ENCODE assay signal across 10 cellular contexts in the genomic region with DNA sequence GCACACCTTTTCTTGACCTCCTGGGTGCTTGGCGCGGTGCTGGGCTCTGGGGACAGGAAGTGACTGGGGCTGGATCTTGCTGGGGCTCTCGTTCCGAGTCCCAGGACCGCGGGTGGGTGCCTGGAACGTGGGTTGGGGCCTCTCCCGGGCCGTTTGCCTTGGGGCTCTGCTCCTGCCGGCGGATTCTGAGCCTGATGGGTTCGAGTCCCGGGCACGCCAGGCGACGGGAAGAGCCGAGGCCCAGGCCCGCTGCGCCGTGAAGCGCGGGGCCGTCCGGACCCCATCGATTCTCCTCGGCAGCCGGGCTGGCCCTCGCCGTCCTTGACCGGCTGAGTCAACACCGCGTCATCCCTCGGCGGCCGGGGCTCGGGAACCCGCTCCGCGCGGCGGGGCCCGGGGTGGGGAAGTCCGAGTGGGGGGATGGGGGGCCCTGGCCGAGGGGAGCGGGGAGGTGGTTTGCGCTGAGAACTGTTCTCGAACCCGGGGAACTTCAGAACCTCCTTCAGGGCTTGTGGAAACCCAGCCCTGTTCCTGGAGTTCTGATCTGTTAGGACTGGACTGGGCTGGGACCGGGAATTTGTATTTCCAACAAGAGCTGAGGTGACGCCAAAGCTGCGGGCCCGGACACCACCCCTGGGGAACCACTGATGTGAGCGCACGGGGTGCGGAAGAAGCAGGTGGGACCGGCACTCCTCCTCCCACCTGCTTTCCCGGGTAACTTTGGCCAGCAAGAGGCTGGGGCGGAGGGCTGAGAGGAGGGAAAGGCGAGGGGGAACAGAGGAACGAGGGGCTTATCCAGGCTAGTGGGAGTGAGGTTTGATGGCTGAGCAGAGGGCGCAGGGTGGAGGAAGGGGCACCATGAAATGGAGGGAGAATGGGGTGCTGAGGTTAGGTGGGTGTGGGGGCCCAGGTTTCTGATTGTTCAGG. TPM values are rescaled to one million over a fixed set of nuclear protein-coding genes. Genes with fewer than 3 reads are reported as not detected.
DNase-seq lines count a peak whose midpoint lies in the region; ATAC-seq and TF ChIP-seq lines count a peak whose summit lies in the region.
"Had no signal": no experiment of that assay in that cellular context is flagged by ENCODE, and none has a peak within 500 bp of the region (broad histone marks: within the 10 kb centered on the region; RNA-seq: fewer than 3 reads in every experiment).

No MANE protein-coding gene starts in this region.

- H3K27ac Mint-ChIP-seq in WTC11 (no peak overlapping the region), progenitor cell of endocrine pancreas (peak overlapping the region; percentile 96)

- peaks cover 98% of the 10 kb centered on the region for H3K27me3 Mint-ChIP-seq in WTC11 (ENCODE audit: low read depth)
- H3K27me3 Mint-ChIP-seq in progenitor cell of endocrine pancreas, result no peaks in the 10 kb centered on the region

- H3K36me3 Mint-ChIP-seq in WTC11 (peaks cover 2% of the 10 kb centered on the region; the same call in 1 of the 2 replicates), progenitor cell of endocrine pancreas (ENCODE audit: insufficient read depth) (peaks cover 2% of the 10 kb centered on the region)

- TF ChIP-seq CTCF in WTC11 (IDR thresholded peaks at IDR 0.05) (no peak), progenitor cell of endocrine pancreas (IDR thresholded peaks at IDR 0.05; ENCODE audit: unreplicated experiment) (no peak)

- ATAC-seq in WTC11 (peak; percentile 19), HG03469 (IDR thresholded peaks at IDR 0.05; ENCODE audit: unreplicated experiment) (no peak)

- H3K4me3 Mint-ChIP-seq in WTC11, result peak overlapping the region; percentile 73
- H3K4me3 Mint-ChIP-seq in progenitor cell of endocrine pancreas (ENCODE audit: low read depth), result peak overlapping the region; percentile 58

- DNase-seq in EH (ENCODE audit: low read depth), result peak; percentile 66
- peak; percentile 64 for DNase-seq in WTC11 (ENCODE audit: low spot score)
- DNase-seq in hepatic stellate cell (ENCODE audit: low spot score), result peak; percentile 60
- peak; percentile 16 for DNase-seq in progenitor cell of endocrine pancreas (ENCODE audit: low spot score, unreplicated experiment)
- no peak for DNase-seq in dermis blood vessel endothelial cell
- DNase-seq in NCI-H2107 (lab: John Stamatoyannopoulos, UW), result no peak
- no peak for DNase-seq in activated CD4-positive, alpha-beta T cell treated with anti-CD3 and anti-CD28 coated beads for 4 hours
- DNase-seq: DMS79, NCI-H1930 had no signal

- peaks cover 62% of the 10 kb centered on the region for H3K4me1 Mint-ChIP-seq in WTC11
- H3K4me1 Mint-ChIP-seq in progenitor cell of endocrine pancreas (ENCODE audit: low read depth), result peaks cover 59% of the 10 kb centered on the region

- POLR2A ChIA-PET in WTC11 (lab: Charles Lee), result no interaction called here

- H3K9me3 Mint-ChIP-seq in WTC11 (no peaks in the 10 kb centered on the region), progenitor cell of endocrine pancreas (ENCODE audit: low read depth) (no peaks in the 10 kb centered on the region)

- CTCF ChIA-PET in WTC11 (lab: Charles Lee), result no interaction called here

TF ChIP-seq in WTC11, 78 proteins besides CTCF, POLR2A, EP300 and RAD21:
- TF ChIP-seq FOXJ3 (CRISPR knock-in tag; IDR thresholded peaks at IDR 0.05; ENCODE audit: borderline replicate concordance) (no peak), GABPB1 (CRISPR knock-in tag; IDR thresholded peaks at IDR 0.05) (no peak), SMAD3 (CRISPR knock-in tag; IDR thresholded peaks at IDR 0.05; ENCODE audit: borderline replicate concordance) (0 out of 2 replicates have a peak, but pooled peaks have one; percentile 28)
- TF ChIP-seq, protein P1, sequence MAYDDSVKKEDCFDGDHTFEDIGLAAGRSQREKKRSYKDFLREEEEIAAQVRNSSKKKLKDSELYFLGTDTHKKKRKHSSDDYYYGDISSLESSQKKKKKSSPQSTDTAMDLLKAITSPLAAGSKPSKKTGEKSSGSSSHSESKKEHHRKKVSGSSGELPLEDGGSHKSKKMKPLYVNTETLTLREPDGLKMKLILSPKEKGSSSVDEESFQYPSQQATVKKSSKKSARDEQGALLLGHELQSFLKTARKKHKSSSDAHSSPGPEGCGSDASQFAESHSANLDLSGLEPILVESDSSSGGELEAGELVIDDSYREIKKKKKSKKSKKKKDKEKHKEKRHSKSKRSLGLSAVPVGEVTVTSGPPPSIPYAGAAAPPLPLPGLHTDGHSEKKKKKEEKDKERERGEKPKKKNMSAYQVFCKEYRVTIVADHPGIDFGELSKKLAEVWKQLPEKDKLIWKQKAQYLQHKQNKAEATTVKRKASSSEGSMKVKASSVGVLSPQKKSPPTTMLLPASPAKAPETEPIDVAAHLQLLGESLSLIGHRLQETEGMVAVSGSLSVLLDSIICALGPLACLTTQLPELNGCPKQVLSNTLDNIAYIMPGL (CRISPR knock-in tag; IDR thresholded peaks at IDR 0.05), result peak; percentile 44; the same call in 1 of the 2 replicates
- TF ChIP-seq, protein P2, sequence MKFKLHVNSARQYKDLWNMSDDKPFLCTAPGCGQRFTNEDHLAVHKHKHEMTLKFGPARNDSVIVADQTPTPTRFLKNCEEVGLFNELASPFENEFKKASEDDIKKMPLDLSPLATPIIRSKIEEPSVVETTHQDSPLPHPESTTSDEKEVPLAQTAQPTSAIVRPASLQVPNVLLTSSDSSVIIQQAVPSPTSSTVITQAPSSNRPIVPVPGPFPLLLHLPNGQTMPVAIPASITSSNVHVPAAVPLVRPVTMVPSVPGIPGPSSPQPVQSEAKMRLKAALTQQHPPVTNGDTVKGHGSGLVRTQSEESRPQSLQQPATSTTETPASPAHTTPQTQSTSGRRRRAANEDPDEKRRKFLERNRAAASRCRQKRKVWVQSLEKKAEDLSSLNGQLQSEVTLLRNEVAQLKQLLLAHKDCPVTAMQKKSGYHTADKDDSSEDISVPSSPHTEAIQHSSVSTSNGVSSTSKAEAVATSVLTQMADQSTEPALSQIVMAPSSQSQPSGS (CRISPR knock-in tag; IDR thresholded peaks at IDR 0.05; ENCODE audit: borderline replicate concordance, low read depth), result no peak
TF ChIP-seq in WTC11: peak in this region for 2.

RNA-seq across cellular contexts. Expression of a gene that starts 6.2 kb away (rescaled TPM):
- total RNA-seq in WTC11 (2021) (4.5 to 4.8 TPM (median 4.8 TPM) in 3 replicates), progenitor cell of endocrine pancreas (39.3 and 46.1 TPM in 2 replicates), dermis blood vessel endothelial cell (56.7 and 66.9 TPM in 2 replicates)

Comparison
In these comparisons a context has a peak if more than half of its experiments do, and no peak if none do; other contexts are left out.
1. DNase-seq: peak in EH (single experiment), WTC11 (single experiment), hepatic stellate cell (single experiment) and progenitor cell of endocrine pancreas (single experiment); none in dermis blood vessel endothelial cell (single experiment), NCI-H2107 (single experiment) and activated CD4-positive, alpha-beta T cell treated with anti-CD3 and anti-CD28 coated beads for 4 hours (0 of 2).